In genomic region chr2:21999522-21999921, GRCh38 we compare ENCODE assay signal across 4 cellular contexts.
"Had no signal": no experiment of that assay in that cellular context is flagged by ENCODE, and none has a peak within 500 bp of the region (broad histone marks: within the 10 kb centered on the region; RNA-seq: fewer than 3 reads in every experiment).

No MANE protein-coding gene starts in this region.

- H3K27ac ChIP-seq: HL-60, KMS-11 had no signal

- H3K4me2 ChIP-seq: KMS-11 had no signal

- H3K9ac ChIP-seq: KMS-11 had no signal

- DNase-seq: KBM-7, KG1 had no signal
